Comparison of ENCODE assay signal across 11 cellular contexts in genomic region chr5:177371705-177372533, GRCh38. TPM values are rescaled to one million over a fixed set of nuclear protein-coding genes. Genes with fewer than 3 reads are reported as not detected.
A peak's percentile ranks its signal among the peaks of the same experiment; 100 is the strongest.
DNase-seq lines count a peak whose midpoint lies in the region; ATAC-seq and TF ChIP-seq lines count a peak whose summit lies in the region.
"Had no signal": no experiment of that assay in that cellular context is flagged by ENCODE, and none has a peak within 500 bp of the region (broad histone marks: within the 10 kb centered on the region; RNA-seq: fewer than 3 reads in every experiment).

No MANE protein-coding gene starts in this region.

- H3F3A ChIP-seq in neural cell (ENCODE audit: insufficient read depth, low read length, poor library complexity, severe bottlenecking): no peaks in the 10 kb centered on the region

- H3K27me3 Mint-ChIP-seq in CD4-positive, alpha-beta T cell: no peaks in the 10 kb centered on the region
- H3K27me3 Mint-ChIP-seq in chondrocyte (ENCODE audit: low read depth): no peaks in the 10 kb centered on the region

- TF ChIP-seq CTCF in CD4-positive, alpha-beta T cell (IDR thresholded peaks at IDR 0.05): no peak
- TF ChIP-seq CTCF in RWPE2 (IDR thresholded peaks at IDR 0.05; ENCODE audit: poor library complexity, severe bottlenecking) (no peak), chondrocyte (IDR thresholded peaks at IDR 0.05) (no peak), neural cell (IDR thresholded peaks at IDR 0.05; ENCODE audit: poor library complexity, severe bottlenecking) (no peak), GM20000 (IDR thresholded peaks at IDR 0.05; ENCODE audit: extremely low read depth, missing control alignments) (no peak), gastroesophageal sphincter (IDR thresholded peaks at IDR 0.05) (no peak)

- POLR2A ChIA-PET in CD4-positive, alpha-beta T cell (lab: Charles Lee): interaction anchor here (0.6 to 6.4 kb wide), 17 partner anchors 8 to 83 kb away, joined by 3 to 51 read pairs (median 6); partner anchors contain the start of genes GRK6, LMAN2 and RGS14

- intact Hi-C loops in CD4-positive, alpha-beta T cell (cut with DNase I, micrococcal nuclease): loop anchor here in 1 of 2 experiments (2.0 kb wide), 1 partner anchor 31 kb away; no protein-coding TSS in a partner anchor
- intact Hi-C loops in cardiac septum (cut with DNase I): no loop called here

- peak in 7 of 10 experiments; percentile 24 to 56 (median 42) for DNase-seq in CD4-positive, alpha-beta T cell
- DNase-seq in RWPE2 (ENCODE audit: low spot score) (no peak), chondrocyte (ENCODE audit: low spot score) (no peak), GM20000 (ENCODE audit: low spot score) (no peak), OCI-M1 (lab: John Stamatoyannopoulos, UW) (no peak), cardiac septum (ENCODE audit: low spot score) (no peak)
- DNase-seq: NCI-H187 treated with DMSO at 0.1 percent for 48 hours; stimulated activated CD4-positive, alpha-beta T cell treated with anti-CD3 and anti-CD28 coated beads, Interleukin-12 subunit alpha, Interleukin-12 subunit beta, amount 100 ng/mL, for 4 hours had no signal

- H3K4me3 ChIP-seq in RWPE2 (ENCODE audit: severe bottlenecking): peak overlapping the region; percentile 45
- peak overlapping the region; percentile 60 for H3K4me3 ChIP-seq in neural cell (ENCODE audit: low read length)
- H3K4me3 ChIP-seq in gastroesophageal sphincter: peak overlapping the region in 1 of 2 donors; percentile 49

- no peaks in the 10 kb centered on the region for H3K27me3 ChIP-seq in CD4-positive, alpha-beta T cell (ENCODE audit: control insufficient read depth, insufficient read depth, low read length)
- no peaks in the 10 kb centered on the region for H3K27me3 ChIP-seq in RWPE2 (ENCODE audit: insufficient read depth, poor library complexity, severe bottlenecking)
- H3K27me3 ChIP-seq in neural cell (ENCODE audit: insufficient read depth, low read depth, low read length): peaks cover under 1% of the 10 kb centered on the region
- peaks cover 7% of the 10 kb centered on the region for H3K27me3 ChIP-seq in gastroesophageal sphincter

- no peaks in the 10 kb centered on the region for H3K79me2 ChIP-seq in neural cell (replicated peaks; ENCODE audit: insufficient read depth, low read length)

- H3K9ac ChIP-seq in neural cell (ENCODE audit: low read length): no peak overlapping the region

- TF ChIP-seq RAD21 in neural cell (conservative IDR thresholded peaks at IDR 0.05): no peak

- no peak for TF ChIP-seq POLR2A in gastroesophageal sphincter (IDR thresholded peaks at IDR 0.05)

- H3K36me3 ChIP-seq in RWPE2 (ENCODE audit: low read depth) (no peaks in the 10 kb centered on the region; the same call in 1 of the 2 replicates), neural cell (ENCODE audit: insufficient read depth, low read length) (no peaks in the 10 kb centered on the region), gastroesophageal sphincter (peaks cover 0 to 10% of the 10 kb centered on the region in 2 donors)

- no peak overlapping the region for H2AFZ ChIP-seq in neural cell (ENCODE audit: low read depth, low read length)

- peak overlapping the region; percentile 82 for H3K4me3 Mint-ChIP-seq in CD4-positive, alpha-beta T cell
- H3K4me3 Mint-ChIP-seq in chondrocyte (ENCODE audit: unreplicated experiment): peak overlapping the region; percentile 69

- H3K9me2 ChIP-seq in neural cell (ENCODE audit: insufficient read depth, low read length): no peaks in the 10 kb centered on the region

- CTCF ChIA-PET in CD4-positive, alpha-beta T cell (lab: Charles Lee): interaction anchor here (1.1 to 6.2 kb wide), 6 partner anchors 11 to 83 kb away, joined by 3 to 60 read pairs (median 6); no protein-coding TSS in a partner anchor

- H4K20me1 ChIP-seq in neural cell (ENCODE audit: insufficient read depth): no peaks in the 10 kb centered on the region

- no peak overlapping the region for H3K4me2 ChIP-seq in neural cell (ENCODE audit: low read length)

- 62% methylated on average over 2 of the region's 18 CpGs; no CpG with 5 or more reads in 1 of the 2 donors for WGBS in gastroesophageal sphincter (ENCODE audit: low coverage in 1 of 2), 2 donors

- H3K27ac ChIP-seq in CD4-positive, alpha-beta T cell (ENCODE audit: low read depth, low read length): peak overlapping the region; percentile 73
- H3K27ac ChIP-seq in RWPE2 (ENCODE audit: poor library complexity, severe bottlenecking): peak overlapping the region; percentile 44
- H3K27ac ChIP-seq in neural cell (ENCODE audit: low read length): no peak overlapping the region
- H3K27ac ChIP-seq in gastroesophageal sphincter: no peak overlapping the region

- H3K4me1 ChIP-seq in RWPE2 (ENCODE audit: insufficient read depth, poor library complexity, severe bottlenecking) (peaks cover 24% of the 10 kb centered on the region), gastroesophageal sphincter (peaks cover 0 to 51% (median 7%) of the 10 kb centered on the region in 3 donors)

- H3K27ac Mint-ChIP-seq in CD4-positive, alpha-beta T cell: peak overlapping the region; percentile 56
- no peak overlapping the region for H3K27ac Mint-ChIP-seq in chondrocyte (ENCODE audit: unreplicated experiment)

- H3K36me3 Mint-ChIP-seq in CD4-positive, alpha-beta T cell (ENCODE audit: low read depth): peaks cover 57% of the 10 kb centered on the region
- H3K36me3 Mint-ChIP-seq in chondrocyte (ENCODE audit: low read depth): no peaks in the 10 kb centered on the region

- H3K9me3 ChIP-seq in CD4-positive, alpha-beta T cell (ENCODE audit: control insufficient read depth, low read length): no peaks in the 10 kb centered on the region
- no peaks in the 10 kb centered on the region for H3K9me3 ChIP-seq in RWPE2 (ENCODE audit: severe bottlenecking)
- no peaks in the 10 kb centered on the region for H3K9me3 ChIP-seq in neural cell (ENCODE audit: low read length)
- H3K9me3 ChIP-seq in gastroesophageal sphincter: no peaks in the 10 kb centered on the region

- peak; percentile 59 for ATAC-seq in CD4-positive, alpha-beta T cell (ENCODE audit: poor library complexity)
- ATAC-seq in RWPE2 (ENCODE audit: low read depth) (no peak), gastroesophageal sphincter (no peak)

- peaks cover 71% of the 10 kb centered on the region for H3K4me1 Mint-ChIP-seq in CD4-positive, alpha-beta T cell (ENCODE audit: low read depth)
- peaks cover 18% of the 10 kb centered on the region for H3K4me1 Mint-ChIP-seq in chondrocyte (ENCODE audit: low read depth)

- H3K9me3 Mint-ChIP-seq in CD4-positive, alpha-beta T cell: no peaks in the 10 kb centered on the region
- no peaks in the 10 kb centered on the region for H3K9me3 Mint-ChIP-seq in chondrocyte (ENCODE audit: low read depth)

- TF ChIP-seq EP300 in neural cell (conservative IDR thresholded peaks at IDR 0.05; ENCODE audit: poor library complexity, severe bottlenecking): no peak
- no peak for TF ChIP-seq EP300 in gastroesophageal sphincter (IDR thresholded peaks at IDR 0.05)

TF ChIP-seq in neural cell, 6 proteins besides CTCF, POLR2A, EP300 and RAD21 (continues in another document):
- TF ChIP-seq POLR2AphosphoS5 (IDR thresholded peaks at IDR 0.05) (no peak), MXI1 (conservative IDR thresholded peaks at IDR 0.05; ENCODE audit: poor library complexity, severe bottlenecking) (no peak), EZH2 (IDR thresholded peaks at IDR 0.05; ENCODE audit: borderline replicate concordance, insufficient read depth, low read length, poor library complexity, severe bottlenecking) (no peak), SMC3 (conservative IDR thresholded peaks at IDR 0.05; ENCODE audit: poor library complexity) (no peak), TAF1 (IDR thresholded peaks at IDR 0.05; ENCODE audit: low read depth) (no peak)

RNA-seq across cellular contexts. Expression of gene SLC34A1, which starts 12.3 kb away (rescaled TPM):
- total RNA-seq in CD4-positive, alpha-beta T cell: not detected
- total RNA-seq in chondrocyte: not detected in 3 replicates
- polyA plus RNA-seq in neural cell: not detected in 2 replicates
- polyA minus RNA-seq in neural cell: not detected in 2 replicates
- total RNA-seq in gastroesophageal sphincter: under 1 TPM in 1 of 4 donors, not detected in 3; 0.12 TPM
- total RNA-seq in cardiac septum: not detected
- total RNA-seq: T-helper 1 cell treated with Interleukin-12 subunit alpha and Interleukin-12 subunit beta and Interleukin-4 antibody, amounts not matched to agents 30 ng/mL and 1 ng/mL, for 36 hours had no signal

RNA-seq across cellular contexts. Expression of gene RGS14, which starts 14.2 kb away (rescaled TPM):
- total RNA-seq in CD4-positive, alpha-beta T cell: 10 to 100 TPM; 34.7 to 35.3 TPM
- total RNA-seq in chondrocyte (6.8 to 11.6 TPM (median 10.1 TPM) in 3 replicates), gastroesophageal sphincter (10 to 100 TPM in 3 of 4 donors, 1 to 10 TPM in 1; 7.6 to 20.1 (median 13.7) TPM), cardiac septum (4.3 TPM)
- 23.4 and 32.3 TPM in 2 replicates for polyA plus RNA-seq in neural cell
- 3.9 and 7.9 TPM in 2 replicates for polyA minus RNA-seq in neural cell

RNA-seq across cellular contexts. Expression of gene LMAN2, which starts 20.5 kb away (rescaled TPM):
- total RNA-seq in CD4-positive, alpha-beta T cell: 10 to 100 TPM; 54.5 to 55.6 TPM
- total RNA-seq in chondrocyte (76.6 to 128 TPM (median 83.4 TPM) in 3 replicates), gastroesophageal sphincter (100 to 1,000 TPM in 3 of 4 donors, 10 to 100 TPM in 1; 78.1 to 147 (median 111) TPM), cardiac septum (67.5 TPM)
- 155 and 156 TPM in 2 replicates for polyA plus RNA-seq in neural cell
- 108 and 132 TPM in 2 replicates for polyA minus RNA-seq in neural cell

RNA-seq across cellular contexts. Expression of gene PFN3, which starts 28.5 kb away (rescaled TPM):
- not detected for total RNA-seq in CD4-positive, alpha-beta T cell
- total RNA-seq in chondrocyte: not detected in 3 replicates
- not detected in 2 replicates for polyA plus RNA-seq in neural cell
- polyA minus RNA-seq in neural cell: not detected in 2 replicates
- total RNA-seq in gastroesophageal sphincter: not detected
- total RNA-seq in cardiac septum: not detected
- total RNA-seq: T-helper 1 cell treated with Interleukin-12 subunit alpha and Interleukin-12 subunit beta and Interleukin-4 antibody, amounts not matched to agents 30 ng/mL and 1 ng/mL, for 36 hours had no signal

RNA-seq across cellular contexts. Expression of gene F12, which starts 37.4 kb away (rescaled TPM):
- total RNA-seq in CD4-positive, alpha-beta T cell: under 1 TPM; 0.20 to 0.60 TPM
- 0.99 to 2.1 TPM (median 1.8 TPM) in 3 replicates for total RNA-seq in chondrocyte
- polyA plus RNA-seq in neural cell: 1.4 and 7.8 TPM in 2 replicates
- polyA minus RNA-seq in neural cell: 2.9 and 3.6 TPM in 2 replicates
- total RNA-seq in gastroesophageal sphincter: under 1 TPM in 2 of 4 donors, not detected in 2; 0.27 to 0.89 TPM
- not detected for total RNA-seq in cardiac septum

Comparison
In these comparisons a context has a peak if more than half of its experiments do, and no peak if none do; other contexts are left out.
1. DNase-seq: peak in CD4-positive, alpha-beta T cell (7 of 10); none in RWPE2 (single experiment), chondrocyte (single experiment), GM20000 (single experiment), OCI-M1 (single experiment) and cardiac septum (single experiment).
2. H3K27ac ChIP-seq: peak in CD4-positive, alpha-beta T cell (single experiment) and RWPE2 (single experiment); none in neural cell (single experiment) and gastroesophageal sphincter (0 of 4).